27 cellular contexts compared by ENCODE assay signal in the genomic region with DNA sequence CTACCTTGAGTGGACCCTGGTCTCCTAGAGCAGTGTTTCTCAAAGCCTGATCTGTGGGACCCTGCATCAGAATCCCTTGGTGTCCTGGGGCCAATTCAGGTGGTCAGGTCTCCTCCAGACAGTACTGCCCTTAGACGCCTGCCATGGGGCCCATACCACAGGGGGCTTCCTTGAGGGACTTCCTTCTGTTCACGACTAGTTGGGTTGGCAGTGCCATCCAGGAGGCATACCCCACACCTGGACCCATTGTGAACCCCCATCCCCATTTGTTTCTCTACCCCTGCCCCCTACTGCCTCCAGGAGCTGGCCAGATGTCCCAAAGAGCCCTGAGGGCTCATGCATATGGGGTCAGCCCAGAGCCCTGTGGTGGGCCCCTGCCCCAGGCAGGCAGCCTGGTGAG.
"Had no signal": no experiment of that assay in that cellular context is flagged by ENCODE, and none has a peak within 500 bp of the region (broad histone marks: within the 10 kb centered on the region; RNA-seq: fewer than 3 reads in every experiment).

No MANE protein-coding gene starts in this region.

- H3K4me3 Mint-ChIP-seq: immature natural killer cell; naive thymus-derived CD4-positive, alpha-beta T cell; natural killer cell treated with Interleukin-12 subunit alpha and Interleukin-12 subunit beta and Interleukin-15 and Interleukin-18, amount 100 ng/mL, for 72 hours; stimulated activated naive B cell treated with anti-CD40 and anti-IgM and Interleukin-4, amounts not matched to agents 10 μg/mL and 1 μg/mL and 100 μg/mL, for 72 hours had no signal

- ATAC-seq: heart left ventricle; left colon; left lung; lower lobe of right lung; mucosa of descending colon; naive thymus-derived CD4-positive, alpha-beta T cell; natural killer cell treated with Interleukin-12 subunit alpha and Interleukin-12 subunit beta and Interleukin-15 and Interleukin-18, amount 100 ng/mL, for 72 hours; right lobe of liver; stimulated activated naive B cell treated with anti-CD40 and anti-IgM and Interleukin-4, amounts not matched to agents 10 μg/mL and 1 μg/mL and 100 μg/mL, for 72 hours; stimulated activated naive CD8-positive, alpha-beta T cell treated with anti-CD3 and anti-CD28 coated beads, Interleukin-15, Interleukin-2, amounts not matched to agents 100 U/mL and 50 U/mL, for 24 hours; upper lobe of right lung had no signal

- H3K4me1 Mint-ChIP-seq: immature natural killer cell; stimulated activated naive B cell treated with anti-CD40 and anti-IgM and Interleukin-4, amounts not matched to agents 10 μg/mL and 1 μg/mL and 100 μg/mL, for 72 hours had no signal

- DNase-seq: heart left ventricle; hypothalamus; immature natural killer cell; kidney; left colon; left lung; lower lobe of right lung; mammary epithelial cell; mesendoderm; midbrain; mucosa of descending colon; naive thymus-derived CD4-positive, alpha-beta T cell; nucleus accumbens; right lobe of liver; stimulated activated CD4-positive, alpha-beta T cell treated with anti-CD3 and anti-CD28 coated beads, Interleukin-1b, Interleukin-23, amount 100 ng/mL, for 48 hours; stimulated activated CD4-positive, alpha-beta T cell treated with anti-CD3 and anti-CD28 coated beads, Interleukin-4, amount 100 ng/mL, for 1 hour; stimulated activated naive B cell treated with anti-CD40 and anti-IgM and Interleukin-4, amounts not matched to agents 10 μg/mL and 1 μg/mL and 100 μg/mL, for 72 hours; stimulated activated naive CD8-positive, alpha-beta T cell treated with anti-CD3 and anti-CD28 coated beads, Interleukin-15, Interleukin-2, amounts not matched to agents 100 U/mL and 50 U/mL, for 24 hours; stomach; testis; thyroid gland; transverse colon; upper lobe of right lung had no signal

- H3K9ac ChIP-seq: parathyroid adenoma had no signal

- H3K27ac ChIP-seq: heart left ventricle, left lung, lower lobe of right lung, parathyroid adenoma, right atrium auricular region, right lobe of liver, stomach, testis, thyroid gland, transverse colon, upper lobe of right lung had no signal

- H3K4me3 ChIP-seq: heart left ventricle, left lung, lower lobe of right lung, mucosa of descending colon, right atrium auricular region, right lobe of liver, smooth muscle cell, stomach, testis, thyroid gland, transverse colon, upper lobe of right lung had no signal

- H2AFZ ChIP-seq: parathyroid adenoma had no signal

- H3K27ac Mint-ChIP-seq: immature natural killer cell; naive thymus-derived CD4-positive, alpha-beta T cell; natural killer cell treated with Interleukin-12 subunit alpha and Interleukin-12 subunit beta and Interleukin-15 and Interleukin-18, amount 100 ng/mL, for 72 hours; stimulated activated naive B cell treated with anti-CD40 and anti-IgM and Interleukin-4, amounts not matched to agents 10 μg/mL and 1 μg/mL and 100 μg/mL, for 72 hours had no signal

- H3K36me3 ChIP-seq: heart left ventricle, left lung, lower lobe of right lung, right atrium auricular region, right lobe of liver, stomach, thyroid gland, transverse colon, upper lobe of right lung had no signal

- H3K4me1 ChIP-seq: parathyroid adenoma had no signal

- H3K9me3 Mint-ChIP-seq: immature natural killer cell; natural killer cell treated with Interleukin-12 subunit alpha and Interleukin-12 subunit beta and Interleukin-15 and Interleukin-18, amount 100 ng/mL, for 72 hours; stimulated activated naive B cell treated with anti-CD40 and anti-IgM and Interleukin-4, amounts not matched to agents 10 μg/mL and 1 μg/mL and 100 μg/mL, for 72 hours had no signal

- H3K36me3 Mint-ChIP-seq: immature natural killer cell; naive thymus-derived CD4-positive, alpha-beta T cell; natural killer cell treated with Interleukin-12 subunit alpha and Interleukin-12 subunit beta and Interleukin-15 and Interleukin-18, amount 100 ng/mL, for 72 hours; stimulated activated naive B cell treated with anti-CD40 and anti-IgM and Interleukin-4, amounts not matched to agents 10 μg/mL and 1 μg/mL and 100 μg/mL, for 72 hours had no signal

- H3K9me3 ChIP-seq: heart left ventricle, left lung, lower lobe of right lung, mucosa of descending colon, right atrium auricular region, right lobe of liver, stomach, testis, thyroid gland, transverse colon, upper lobe of right lung had no signal

- H3K27me3 ChIP-seq: heart left ventricle, left lung, right atrium auricular region, right lobe of liver, stomach, testis, thyroid gland, transverse colon, upper lobe of right lung had no signal
